ENCODE assay signal across 1 cellular context in genomic region chr12:133180669-133181068, GRCh38.
TF ChIP-seq lines count a peak whose summit lies in the region.

No MANE protein-coding gene starts in this region.

TF ChIP-seq in neural cell, 6 proteins besides CTCF, POLR2A, EP300 and RAD21 (continued from another document):
- TF ChIP-seq REST (IDR thresholded peaks at IDR 0.05; ENCODE audit: borderline replicate concordance) (no peak), EZH2 (IDR thresholded peaks at IDR 0.05; ENCODE audit: borderline replicate concordance, insufficient read depth, low read length, poor library complexity, severe bottlenecking) (no peak)
